In genomic region chr2:88254437-88255081, GRCh38 we compare ENCODE assay signal across 19 cellular contexts.
"Had no signal": no experiment of that assay in that cellular context is flagged by ENCODE, and none has a peak within 500 bp of the region (broad histone marks: within the 10 kb centered on the region; RNA-seq: fewer than 3 reads in every experiment).

No MANE protein-coding gene starts in this region.

- H3K4me3 ChIP-seq: esophagus squamous epithelium, mucosa of descending colon, skin epidermis, tibial artery, vagina had no signal

- H3K27ac Mint-ChIP-seq: activated naive CD8-positive, alpha-beta T cell treated with anti-CD3 and anti-CD28 coated beads for 36 hours; brain; naive thymus-derived CD4-positive, alpha-beta T cell had no signal

- H3K4me1 ChIP-seq: parathyroid adenoma, tibial artery, vagina had no signal

- H3K27ac ChIP-seq: esophagus squamous epithelium, parathyroid adenoma, tibial artery, vagina had no signal

- H3K9me3 Mint-ChIP-seq: activated naive CD8-positive, alpha-beta T cell treated with anti-CD3 and anti-CD28 coated beads for 36 hours had no signal

- H3K9me3 ChIP-seq: esophagus squamous epithelium, mucosa of descending colon, tibial artery, vagina had no signal

- H3K27me3 ChIP-seq: vagina had no signal

- H3K9ac ChIP-seq: parathyroid adenoma had no signal

- DNase-seq: activated CD4-positive, alpha-beta T cell treated with anti-CD3 and anti-CD28 coated beads, Interleukin-2, amount 50 U/mL, for 1 hour; activated CD8-positive, alpha-beta memory T cell treated with anti-CD3 and anti-CD28 coated beads for 24 hours; activated gamma-delta T cell treated with Interleukin-2 at 50 U/mL for 16 hours; activated naive CD8-positive, alpha-beta T cell treated with anti-CD3 and anti-CD28 coated beads for 36 hours; amygdala; cortex of kidney; effector CD4-positive, alpha-beta T cell; esophagus squamous epithelium; foreskin fibroblast; mucosa of descending colon; naive thymus-derived CD4-positive, alpha-beta T cell; stimulated activated CD4-positive, alpha-beta T cell treated with anti-CD3 and anti-CD28 coated beads, Interleukin-4, amount 100 ng/mL, for 24 hours; stimulated activated naive CD4-positive, alpha-beta T cell; T1000; tibial artery had no signal

- H2AFZ ChIP-seq: parathyroid adenoma had no signal

- H3K4me1 Mint-ChIP-seq: activated naive CD8-positive, alpha-beta T cell treated with anti-CD3 and anti-CD28 coated beads for 36 hours; brain had no signal

- H3K36me3 Mint-ChIP-seq: activated naive CD8-positive, alpha-beta T cell treated with anti-CD3 and anti-CD28 coated beads for 36 hours; brain; naive thymus-derived CD4-positive, alpha-beta T cell had no signal

- H3K36me3 ChIP-seq: esophagus squamous epithelium, tibial artery, vagina had no signal

- H3K79me2 ChIP-seq: parathyroid adenoma had no signal

- H3K4me3 Mint-ChIP-seq: activated naive CD8-positive, alpha-beta T cell treated with anti-CD3 and anti-CD28 coated beads for 36 hours; brain; naive thymus-derived CD4-positive, alpha-beta T cell had no signal
